ENCODE assay signal across 24 cellular contexts in genomic region chr7:78023191-78023590, GRCh38.
"Had no signal": no experiment of that assay in that cellular context is flagged by ENCODE, and none has a peak within 500 bp of the region (broad histone marks: within the 10 kb centered on the region; RNA-seq: fewer than 3 reads in every experiment).

No MANE protein-coding gene starts in this region.

- H3K4me3 ChIP-seq: colonic mucosa, esophagus squamous epithelium, gastrocnemius medialis, heart right ventricle, left lung, lower lobe of right lung had no signal

- FAIRE-seq: endometrium, islet of Langerhans, keratinocyte had no signal

- H3K27me3 ChIP-seq: colonic mucosa, esophagus squamous epithelium, gastrocnemius medialis had no signal

- H3K4me1 ChIP-seq: colonic mucosa had no signal

- ATAC-seq: effector memory CD8-positive, alpha-beta T cell; esophagus mucosa; gastrocnemius medialis; heart right ventricle; left cardiac atrium; left lung; left ventricle myocardium superior; lower lobe of right lung had no signal

- H3K36me3 ChIP-seq: colonic mucosa, esophagus squamous epithelium, gastrocnemius medialis, heart right ventricle, left lung, lower lobe of right lung had no signal

- H3K9me3 ChIP-seq: colonic mucosa, esophagus squamous epithelium, gastrocnemius medialis, heart right ventricle, left lung, lower lobe of right lung had no signal

- DNase-seq: colonic mucosa; cortex of kidney; effector CD8-positive, alpha-beta T cell; effector memory CD8-positive, alpha-beta T cell; endodermal cell; erythroblast; esophagus squamous epithelium; foreskin fibroblast; foreskin melanocyte; gastrocnemius medialis; glutamatergic neuron; heart right ventricle; hippocampal formation; left cardiac atrium; left lung; left ventricle myocardium superior; lower lobe of right lung; mesenchymal stem cell; midbrain had no signal

- H3K27ac ChIP-seq: colonic mucosa, epithelial cell of prostate, esophagus squamous epithelium, gastrocnemius medialis, heart right ventricle, left lung, lower lobe of right lung had no signal
